1 cellular context compared by ENCODE assay signal in genomic region chr15:74696398-74696729, GRCh38.
A peak's percentile ranks its signal among the peaks of the same experiment; 100 is the strongest.
TF ChIP-seq lines count a peak whose summit lies in the region.

No MANE protein-coding gene starts in this region.

TF ChIP-seq in HepG2, 621 proteins besides CTCF, POLR2A, EP300 and RAD21:
- TF ChIP-seq CEBPG (CRISPR knock-in tag; IDR thresholded peaks at IDR 0.05), result no peak
- TF ChIP-seq ZFP36 (IDR thresholded peaks at IDR 0.05; ENCODE audit: borderline replicate concordance, low read depth, low read length, partially characterized antibody), result no peak
- no peak for TF ChIP-seq TAF15 (IDR thresholded peaks at IDR 0.05; ENCODE audit: low read depth, low read length, poor library complexity, severe bottlenecking)
- TF ChIP-seq GMEB1 (CRISPR knock-in tag; IDR thresholded peaks at IDR 0.05; ENCODE audit: borderline replicate concordance), result no peak
- TF ChIP-seq, protein P1, sequence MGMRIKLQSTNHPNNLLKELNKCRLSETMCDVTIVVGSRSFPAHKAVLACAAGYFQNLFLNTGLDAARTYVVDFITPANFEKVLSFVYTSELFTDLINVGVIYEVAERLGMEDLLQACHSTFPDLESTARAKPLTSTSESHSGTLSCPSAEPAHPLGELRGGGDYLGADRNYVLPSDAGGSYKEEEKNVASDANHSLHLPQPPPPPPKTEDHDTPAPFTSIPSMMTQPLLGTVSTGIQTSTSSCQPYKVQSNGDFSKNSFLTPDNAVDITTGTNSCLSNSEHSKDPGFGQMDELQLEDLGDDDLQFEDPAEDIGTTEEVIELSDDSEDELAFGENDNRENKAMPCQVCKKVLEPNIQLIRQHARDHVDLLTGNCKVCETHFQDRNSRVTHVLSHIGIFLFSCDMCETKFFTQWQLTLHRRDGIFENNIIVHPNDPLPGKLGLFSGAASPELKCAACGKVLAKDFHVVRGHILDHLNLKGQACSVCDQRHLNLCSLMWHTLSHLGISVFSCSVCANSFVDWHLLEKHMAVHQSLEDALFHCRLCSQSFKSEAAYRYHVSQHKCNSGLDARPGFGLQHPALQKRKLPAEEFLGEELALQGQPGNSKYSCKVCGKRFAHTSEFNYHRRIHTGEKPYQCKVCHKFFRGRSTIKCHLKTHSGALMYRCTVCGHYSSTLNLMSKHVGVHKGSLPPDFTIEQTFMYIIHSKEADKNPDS (CRISPR knock-in tag; IDR thresholded peaks at IDR 0.05), result no peak
- TF ChIP-seq ZBTB7B (CRISPR knock-in tag; IDR thresholded peaks at IDR 0.05), result no peak
- 0 out of 2 replicates have a peak, but pooled peaks have one; percentile 32 for TF ChIP-seq ZNF180 (CRISPR knock-in tag; IDR thresholded peaks at IDR 0.05; ENCODE audit: borderline replicate concordance, low read depth)
- TF ChIP-seq NCOA5 (CRISPR knock-in tag; IDR thresholded peaks at IDR 0.05), result no peak
- 0 out of 2 replicates have a peak, but pooled peaks have one; percentile 1 for TF ChIP-seq ZNF564 (CRISPR knock-in tag; IDR thresholded peaks at IDR 0.05)
- 0 out of 2 replicates have a peak, but pooled peaks have one; percentile 9 for TF ChIP-seq ZNF572 (CRISPR knock-in tag; IDR thresholded peaks at IDR 0.05)
- TF ChIP-seq IRX3 (CRISPR knock-in tag; IDR thresholded peaks at IDR 0.05; ENCODE audit: borderline replicate concordance, low read depth), result no peak
- no peak for TF ChIP-seq ZNF329 (CRISPR knock-in tag; IDR thresholded peaks at IDR 0.05; ENCODE audit: low read depth)
- no peak for TF ChIP-seq REXO4 (CRISPR knock-in tag; IDR thresholded peaks at IDR 0.05; ENCODE audit: borderline replicate concordance)
- TF ChIP-seq ETV5 (CRISPR knock-in tag; IDR thresholded peaks at IDR 0.05; ENCODE audit: borderline replicate concordance), result no peak
- TF ChIP-seq ZNF335 (CRISPR knock-in tag; IDR thresholded peaks at IDR 0.05), result no peak
- TF ChIP-seq, protein P2, sequence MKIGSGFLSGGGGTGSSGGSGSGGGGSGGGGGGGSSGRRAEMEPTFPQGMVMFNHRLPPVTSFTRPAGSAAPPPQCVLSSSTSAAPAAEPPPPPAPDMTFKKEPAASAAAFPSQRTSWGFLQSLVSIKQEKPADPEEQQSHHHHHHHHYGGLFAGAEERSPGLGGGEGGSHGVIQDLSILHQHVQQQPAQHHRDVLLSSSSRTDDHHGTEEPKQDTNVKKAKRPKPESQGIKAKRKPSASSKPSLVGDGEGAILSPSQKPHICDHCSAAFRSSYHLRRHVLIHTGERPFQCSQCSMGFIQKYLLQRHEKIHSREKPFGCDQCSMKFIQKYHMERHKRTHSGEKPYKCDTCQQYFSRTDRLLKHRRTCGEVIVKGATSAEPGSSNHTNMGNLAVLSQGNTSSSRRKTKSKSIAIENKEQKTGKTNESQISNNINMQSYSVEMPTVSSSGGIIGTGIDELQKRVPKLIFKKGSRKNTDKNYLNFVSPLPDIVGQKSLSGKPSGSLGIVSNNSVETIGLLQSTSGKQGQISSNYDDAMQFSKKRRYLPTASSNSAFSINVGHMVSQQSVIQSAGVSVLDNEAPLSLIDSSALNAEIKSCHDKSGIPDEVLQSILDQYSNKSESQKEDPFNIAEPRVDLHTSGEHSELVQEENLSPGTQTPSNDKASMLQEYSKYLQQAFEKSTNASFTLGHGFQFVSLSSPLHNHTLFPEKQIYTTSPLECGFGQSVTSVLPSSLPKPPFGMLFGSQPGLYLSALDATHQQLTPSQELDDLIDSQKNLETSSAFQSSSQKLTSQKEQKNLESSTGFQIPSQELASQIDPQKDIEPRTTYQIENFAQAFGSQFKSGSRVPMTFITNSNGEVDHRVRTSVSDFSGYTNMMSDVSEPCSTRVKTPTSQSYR (CRISPR knock-in tag; IDR thresholded peaks at IDR 0.05; ENCODE audit: borderline replicate concordance), result no peak
- no peak for TF ChIP-seq HOXA5 (CRISPR knock-in tag; IDR thresholded peaks at IDR 0.05)
- 0 out of 2 replicates have a peak, but pooled peaks have one; percentile 18 for TF ChIP-seq ZNF292 (CRISPR knock-in tag; IDR thresholded peaks at IDR 0.05; ENCODE audit: borderline replicate concordance, low read depth)
- TF ChIP-seq, protein P3, sequence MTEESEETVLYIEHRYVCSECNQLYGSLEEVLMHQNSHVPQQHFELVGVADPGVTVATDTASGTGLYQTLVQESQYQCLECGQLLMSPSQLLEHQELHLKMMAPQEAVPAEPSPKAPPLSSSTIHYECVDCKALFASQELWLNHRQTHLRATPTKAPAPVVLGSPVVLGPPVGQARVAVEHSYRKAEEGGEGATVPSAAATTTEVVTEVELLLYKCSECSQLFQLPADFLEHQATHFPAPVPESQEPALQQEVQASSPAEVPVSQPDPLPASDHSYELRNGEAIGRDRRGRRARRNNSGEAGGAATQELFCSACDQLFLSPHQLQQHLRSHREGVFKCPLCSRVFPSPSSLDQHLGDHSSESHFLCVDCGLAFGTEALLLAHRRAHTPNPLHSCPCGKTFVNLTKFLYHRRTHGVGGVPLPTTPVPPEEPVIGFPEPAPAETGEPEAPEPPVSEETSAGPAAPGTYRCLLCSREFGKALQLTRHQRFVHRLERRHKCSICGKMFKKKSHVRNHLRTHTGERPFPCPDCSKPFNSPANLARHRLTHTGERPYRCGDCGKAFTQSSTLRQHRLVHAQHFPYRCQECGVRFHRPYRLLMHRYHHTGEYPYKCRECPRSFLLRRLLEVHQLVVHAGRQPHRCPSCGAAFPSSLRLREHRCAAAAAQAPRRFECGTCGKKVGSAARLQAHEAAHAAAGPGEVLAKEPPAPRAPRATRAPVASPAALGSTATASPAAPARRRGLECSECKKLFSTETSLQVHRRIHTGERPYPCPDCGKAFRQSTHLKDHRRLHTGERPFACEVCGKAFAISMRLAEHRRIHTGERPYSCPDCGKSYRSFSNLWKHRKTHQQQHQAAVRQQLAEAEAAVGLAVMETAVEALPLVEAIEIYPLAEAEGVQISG (CRISPR knock-in tag; IDR thresholded peaks at IDR 0.05), result no peak
- 0 out of 2 replicates have a peak, but pooled peaks have one; percentile 9 for TF ChIP-seq KLF12 (CRISPR knock-in tag; IDR thresholded peaks at IDR 0.05; ENCODE audit: borderline replicate concordance)
- TF ChIP-seq, protein P4, sequence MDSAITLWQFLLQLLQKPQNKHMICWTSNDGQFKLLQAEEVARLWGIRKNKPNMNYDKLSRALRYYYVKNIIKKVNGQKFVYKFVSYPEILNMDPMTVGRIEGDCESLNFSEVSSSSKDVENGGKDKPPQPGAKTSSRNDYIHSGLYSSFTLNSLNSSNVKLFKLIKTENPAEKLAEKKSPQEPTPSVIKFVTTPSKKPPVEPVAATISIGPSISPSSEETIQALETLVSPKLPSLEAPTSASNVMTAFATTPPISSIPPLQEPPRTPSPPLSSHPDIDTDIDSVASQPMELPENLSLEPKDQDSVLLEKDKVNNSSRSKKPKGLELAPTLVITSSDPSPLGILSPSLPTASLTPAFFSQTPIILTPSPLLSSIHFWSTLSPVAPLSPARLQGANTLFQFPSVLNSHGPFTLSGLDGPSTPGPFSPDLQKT (CRISPR knock-in tag; IDR thresholded peaks at IDR 0.05; ENCODE audit: borderline replicate concordance), result no peak
- TF ChIP-seq SKIL (CRISPR knock-in tag; IDR thresholded peaks at IDR 0.05; ENCODE audit: borderline replicate concordance), result no peak
- TF ChIP-seq, protein P5, sequence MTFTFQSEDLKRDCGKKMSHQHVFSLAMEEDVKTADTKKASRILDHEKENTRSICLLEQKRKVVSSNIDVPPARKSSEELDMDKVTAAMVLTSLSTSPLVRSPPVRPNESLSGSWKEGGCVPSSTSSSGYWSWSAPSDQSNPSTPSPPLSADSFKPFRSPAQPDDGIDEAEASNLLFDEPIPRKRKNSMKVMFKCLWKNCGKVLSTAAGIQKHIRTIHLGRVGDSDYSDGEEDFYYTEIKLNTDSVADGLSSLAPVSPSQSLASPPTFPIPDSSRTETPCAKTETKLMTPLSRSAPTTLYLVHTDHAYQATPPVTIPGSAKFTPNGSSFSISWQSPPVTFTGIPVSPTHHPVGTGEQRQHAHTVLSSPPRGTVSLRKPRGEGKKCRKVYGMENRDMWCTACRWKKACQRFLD (CRISPR knock-in tag; IDR thresholded peaks at IDR 0.05; ENCODE audit: borderline replicate concordance), result 0 out of 2 replicates have a peak, but pooled peaks have one; percentile 11
- TF ChIP-seq, protein P6, sequence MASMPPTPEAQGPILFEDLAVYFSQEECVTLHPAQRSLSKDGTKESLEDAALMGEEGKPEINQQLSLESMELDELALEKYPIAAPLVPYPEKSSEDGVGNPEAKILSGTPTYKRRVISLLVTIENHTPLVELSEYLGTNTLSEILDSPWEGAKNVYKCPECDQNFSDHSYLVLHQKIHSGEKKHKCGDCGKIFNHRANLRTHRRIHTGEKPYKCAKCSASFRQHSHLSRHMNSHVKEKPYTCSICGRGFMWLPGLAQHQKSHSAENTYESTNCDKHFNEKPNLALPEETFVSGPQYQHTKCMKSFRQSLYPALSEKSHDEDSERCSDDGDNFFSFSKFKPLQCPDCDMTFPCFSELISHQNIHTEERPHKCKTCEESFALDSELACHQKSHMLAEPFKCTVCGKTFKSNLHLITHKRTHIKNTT (CRISPR knock-in tag; IDR thresholded peaks at IDR 0.05), result no peak
- TF ChIP-seq NCOA1 (CRISPR knock-in tag; IDR thresholded peaks at IDR 0.05), result 0 out of 2 replicates have a peak, but pooled peaks have one; percentile 16
